In genomic region chr16:72905581-72905980, GRCh38 we compare ENCODE assay signal across 22 cellular contexts.
DNase-seq lines count a peak whose midpoint lies in the region; ATAC-seq, FAIRE-seq and TF ChIP-seq lines count a peak whose summit lies in the region.
"Had no signal": no experiment of that assay in that cellular context is flagged by ENCODE, and none has a peak within 500 bp of the region (broad histone marks: within the 10 kb centered on the region; RNA-seq: fewer than 3 reads in every experiment).

No MANE protein-coding gene starts in this region.

- no peak for FAIRE-seq in keratinocyte (lab: Jason Lieb, UNC)
- FAIRE-seq: A549, islet of Langerhans had no signal

- no peak for TF ChIP-seq CTCF in keratinocyte (optimal IDR thresholded peaks at IDR 0.05 in 1 of 3, IDR thresholded peaks at IDR 0.05 in 1 of 3, conservative IDR thresholded peaks at IDR 0.05 in 1 of 3; ENCODE audit: extremely low read depth in 1 of 3, insufficient read depth in 2 of 3, low read length in 3 of 3)
- no peak for TF ChIP-seq CTCF in right atrium auricular region (IDR thresholded peaks at IDR 0.05)

- no peak overlapping the region for H3K4me3 Mint-ChIP-seq in natural killer cell treated with Interleukin-12 subunit alpha and Interleukin-12 subunit beta and Interleukin-15 and Interleukin-18, amount 100 ng/mL, for 72 hours
- H3K4me3 Mint-ChIP-seq: activated CD4-positive, alpha-beta T cell treated with anti-CD3 and anti-CD28 coated beads for 36 hours; activated naive CD4-positive, alpha-beta T cell treated with anti-CD3 and anti-CD28 coated beads, Interleukin-2, amount 50 U/mL, for 24 hours; CD8-positive, alpha-beta memory T cell; T-helper 2 cell treated with Interferon-gamma antibody and Interleukin-4, amounts not matched to agents 5 μg/mL and 100 μg/mL, for 36 hours had no signal

- H3K9me1 ChIP-seq in keratinocyte (ENCODE audit: control insufficient read depth, extremely low read depth, insufficient read depth, low read length) = no peaks in the 10 kb centered on the region

- H3K27ac ChIP-seq in keratinocyte (ENCODE audit: control insufficient read depth, insufficient read depth, low read length) (no peak overlapping the region), right atrium auricular region (no peak overlapping the region)
- H3K27ac ChIP-seq: A549, spleen, upper lobe of left lung had no signal

- dilution Hi-C loops in keratinocyte (cut with MboI; ENCODE audit: extremely low pct_ligation_motif_present, low sequenced_read_pairs) = no loop called here

- peak; percentile 58 for DNase-seq in A172 (ENCODE audit: low spot score)
- peak; percentile 83 for DNase-seq in HT1080 (ENCODE audit: low read depth)
- DNase-seq in astrocyte of the hippocampus (ENCODE audit: low read depth, low spot score) = peak; percentile 62
- DNase-seq in keratinocyte (ENCODE audit: low read depth, low spot score) = peak; percentile 11
- no peak for DNase-seq in natural killer cell treated with Interleukin-12 subunit alpha and Interleukin-12 subunit beta and Interleukin-15 and Interleukin-18, amount 100 ng/mL, for 72 hours (ENCODE audit: low spot score)
- DNase-seq in right atrium auricular region (ENCODE audit: low spot score) = no peak
- DNase-seq in amniotic stem cell (lab: John Stamatoyannopoulos, UW) = no peak
- DNase-seq: activated CD4-positive, alpha-beta T cell treated with anti-CD3 and anti-CD28 coated beads for 36 hours; activated T-cell treated with anti-CD3 and anti-CD28 coated beads for 4 hours; CD8-positive, alpha-beta memory T cell; NCI-H1105 treated with DMSO at 0.1 percent for 48 hours; NCI-H2171 treated with DMSO at 0.1 percent for 48 hours; occipital lobe; SHP77; spleen; stimulated activated naive CD4-positive, alpha-beta T cell; upper lobe of left lung had no signal

- H3K4me2 ChIP-seq in keratinocyte (ENCODE audit: control insufficient read depth, extremely low read depth, insufficient read depth, low read depth, low read length) = no peak overlapping the region
- H3K4me2 ChIP-seq: A549 had no signal

- H3K36me3 ChIP-seq in keratinocyte (ENCODE audit: control insufficient read depth in 2 of 2, extremely low read depth in 1 of 2, insufficient read depth in 2 of 2, low read length in 2 of 2) = no peaks in the 10 kb centered on the region
- H3K36me3 ChIP-seq in right atrium auricular region = no peaks in the 10 kb centered on the region
- H3K36me3 ChIP-seq: spleen, upper lobe of left lung had no signal

- peaks cover 4% of the 10 kb centered on the region for H3K4me1 ChIP-seq in keratinocyte (ENCODE audit: control insufficient read depth, extremely low read depth, insufficient read depth, low read length)
- H3K4me1 ChIP-seq in right atrium auricular region = no peaks in the 10 kb centered on the region
- H3K4me1 ChIP-seq: upper lobe of left lung had no signal

- no peaks in the 10 kb centered on the region for H3K27me3 Mint-ChIP-seq in natural killer cell treated with Interleukin-12 subunit alpha and Interleukin-12 subunit beta and Interleukin-15 and Interleukin-18, amount 100 ng/mL, for 72 hours
- H3K27me3 Mint-ChIP-seq: activated CD4-positive, alpha-beta T cell treated with anti-CD3 and anti-CD28 coated beads for 36 hours; activated naive CD4-positive, alpha-beta T cell treated with anti-CD3 and anti-CD28 coated beads, Interleukin-2, amount 50 U/mL, for 24 hours had no signal

- H3K9ac ChIP-seq in keratinocyte (ENCODE audit: control insufficient read depth, extremely low read depth, insufficient read depth, low read length) = no peak overlapping the region

- H3K4me1 Mint-ChIP-seq in natural killer cell treated with Interleukin-12 subunit alpha and Interleukin-12 subunit beta and Interleukin-15 and Interleukin-18, amount 100 ng/mL, for 72 hours (ENCODE audit: low read depth in 2 of 2) = peaks cover 4 to 7% of the 10 kb centered on the region in 2 donors
- H3K4me1 Mint-ChIP-seq: activated CD4-positive, alpha-beta T cell treated with anti-CD3 and anti-CD28 coated beads for 36 hours; activated naive CD4-positive, alpha-beta T cell treated with anti-CD3 and anti-CD28 coated beads, Interleukin-2, amount 50 U/mL, for 24 hours; CD8-positive, alpha-beta memory T cell had no signal

- H3K9me3 Mint-ChIP-seq in natural killer cell treated with Interleukin-12 subunit alpha and Interleukin-12 subunit beta and Interleukin-15 and Interleukin-18, amount 100 ng/mL, for 72 hours = no peaks in the 10 kb centered on the region
- H3K9me3 Mint-ChIP-seq: activated naive CD4-positive, alpha-beta T cell treated with anti-CD3 and anti-CD28 coated beads, Interleukin-2, amount 50 U/mL, for 24 hours; CD8-positive, alpha-beta memory T cell; T-helper 2 cell treated with Interferon-gamma antibody and Interleukin-4, amounts not matched to agents 5 μg/mL and 100 μg/mL, for 36 hours had no signal

- H3K36me3 Mint-ChIP-seq in natural killer cell treated with Interleukin-12 subunit alpha and Interleukin-12 subunit beta and Interleukin-15 and Interleukin-18, amount 100 ng/mL, for 72 hours = no peaks in the 10 kb centered on the region
- H3K36me3 Mint-ChIP-seq: activated naive CD4-positive, alpha-beta T cell treated with anti-CD3 and anti-CD28 coated beads, Interleukin-2, amount 50 U/mL, for 24 hours; CD8-positive, alpha-beta memory T cell had no signal

- no peak overlapping the region for H2AFZ ChIP-seq in keratinocyte (ENCODE audit: control insufficient read depth, low read length)

- peaks cover 3% of the 10 kb centered on the region for H4K20me1 ChIP-seq in keratinocyte (ENCODE audit: control insufficient read depth, extremely low read depth, insufficient read depth, low read length)

- H3K79me2 ChIP-seq in keratinocyte (ENCODE audit: control insufficient read depth, insufficient read depth, low read length) = no peaks in the 10 kb centered on the region

- no peak for ATAC-seq in natural killer cell treated with Interleukin-12 subunit alpha and Interleukin-12 subunit beta and Interleukin-15 and Interleukin-18, amount 100 ng/mL, for 72 hours
- no peak for ATAC-seq in HG02852 (IDR thresholded peaks at IDR 0.05; ENCODE audit: unreplicated experiment)
- ATAC-seq: activated CD4-positive, alpha-beta T cell treated with anti-CD3 and anti-CD28 coated beads for 36 hours had no signal

- H3K27me3 ChIP-seq in keratinocyte (ENCODE audit: control insufficient read depth, extremely low read depth, insufficient read depth, low read length) (no peaks in the 10 kb centered on the region), right atrium auricular region (no peaks in the 10 kb centered on the region)
- H3K27me3 ChIP-seq: spleen, upper lobe of left lung had no signal

- H3K4me3 ChIP-seq in keratinocyte (ENCODE audit: control insufficient read depth in 2 of 3, extremely low read depth in 1 of 3, insufficient read depth in 2 of 3, low read depth in 1 of 3, low read length in 3 of 3) (no peak overlapping the region), right atrium auricular region (no peak overlapping the region)
- H3K4me3 ChIP-seq: A549, spleen, upper lobe of left lung had no signal

- no peak overlapping the region for H3K27ac Mint-ChIP-seq in natural killer cell treated with Interleukin-12 subunit alpha and Interleukin-12 subunit beta and Interleukin-15 and Interleukin-18, amount 100 ng/mL, for 72 hours
- H3K27ac Mint-ChIP-seq: activated CD4-positive, alpha-beta T cell treated with anti-CD3 and anti-CD28 coated beads for 36 hours; activated naive CD4-positive, alpha-beta T cell treated with anti-CD3 and anti-CD28 coated beads, Interleukin-2, amount 50 U/mL, for 24 hours; CD8-positive, alpha-beta memory T cell; T-helper 2 cell treated with Interferon-gamma antibody and Interleukin-4, amounts not matched to agents 5 μg/mL and 100 μg/mL, for 36 hours had no signal

- H3K9me3 ChIP-seq in keratinocyte (ENCODE audit: control insufficient read depth, low read depth, low read length) (no peaks in the 10 kb centered on the region), right atrium auricular region (no peaks in the 10 kb centered on the region)
- H3K9me3 ChIP-seq: A549, spleen, upper lobe of left lung had no signal

Comparison
In these comparisons a context has a peak if more than half of its experiments do, and no peak if none do; other contexts are left out.
1. DNase-seq: peak in A172 (single experiment), HT1080 (single experiment), astrocyte of the hippocampus (single experiment) and keratinocyte (single experiment); none in natural killer cell treated with Interleukin-12 subunit alpha and Interleukin-12 subunit beta and Interleukin-15 and Interleukin-18, amount 100 ng/mL, for 72 hours (single experiment), right atrium auricular region (single experiment) and amniotic stem cell (single experiment).